1 cellular context compared by ENCODE assay signal in genomic region chr7:13044309-13044708, GRCh38.
TF ChIP-seq lines count a peak whose summit lies in the region.

No MANE protein-coding gene starts in this region.

TF ChIP-seq in GM23338, 12 proteins besides CTCF, POLR2A, EP300 and RAD21:
- TF ChIP-seq ZNF462 (CRISPR knock-in tag; IDR thresholded peaks at IDR 0.05) (no peak), CREB1 (CRISPR knock-in tag; IDR thresholded peaks at IDR 0.05; ENCODE audit: low read depth) (no peak), ZNF331 (CRISPR knock-in tag; IDR thresholded peaks at IDR 0.05; ENCODE audit: low read depth) (no peak), POLR2AphosphoS5 (IDR thresholded peaks at IDR 0.05; ENCODE audit: low read depth) (no peak), NANOG (IDR thresholded peaks at IDR 0.05; ENCODE audit: borderline replicate concordance) (no peak), EZH2phosphoT487 (IDR thresholded peaks at IDR 0.05; ENCODE audit: unreplicated experiment) (no peak), STAT1 (IDR thresholded peaks at IDR 0.05; ENCODE audit: unreplicated experiment) (no peak), EZH2 (IDR thresholded peaks at IDR 0.05; ENCODE audit: low read depth, unreplicated experiment) (no peak), JUNB (IDR thresholded peaks at IDR 0.05; ENCODE audit: unreplicated experiment) (no peak), REST (IDR thresholded peaks at IDR 0.05; ENCODE audit: unreplicated experiment) (no peak), ZNF114 (CRISPR knock-in tag; IDR thresholded peaks at IDR 0.05) (no peak), ETS1 (IDR thresholded peaks at IDR 0.05) (no peak)
